ENCODE assay signal across 21 cellular contexts in the genomic region with DNA sequence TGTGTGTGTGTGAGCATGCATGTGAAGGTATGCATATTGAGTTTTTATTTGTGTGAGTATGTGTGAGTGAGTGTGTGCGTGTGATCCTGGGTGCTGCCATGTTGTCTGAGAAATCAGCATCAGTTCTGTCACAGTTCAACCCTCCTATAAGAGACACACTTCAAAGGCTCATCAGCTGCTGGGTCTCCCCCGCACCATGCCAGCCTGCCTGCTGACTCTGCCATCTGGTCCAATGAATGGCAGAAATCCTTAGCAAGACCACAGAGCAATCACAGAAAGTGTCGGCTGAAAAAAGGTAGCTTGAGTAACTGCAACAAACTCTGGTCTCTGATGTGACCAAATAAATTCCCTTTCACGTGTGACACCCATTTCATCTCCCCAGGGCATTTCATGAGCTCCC.
"Had no signal": no experiment of that assay in that cellular context is flagged by ENCODE, and none has a peak within 500 bp of the region (broad histone marks: within the 10 kb centered on the region; RNA-seq: fewer than 3 reads in every experiment).

No MANE protein-coding gene starts in this region.

- H3K9me3 ChIP-seq: esophagus squamous epithelium, prostate gland, right atrium auricular region, stomach, thyroid gland, vagina had no signal

- H3K4me3 ChIP-seq: esophagus squamous epithelium, lung, prostate gland, right atrium auricular region, stomach, thyroid gland, vagina had no signal

- ATAC-seq: effector memory CD8-positive, alpha-beta T cell; left lobe of liver; stimulated activated effector memory CD8-positive, alpha-beta T cell treated with anti-CD3 and anti-CD28 coated beads, Interleukin-12 subunit alpha, Interleukin-12 subunit beta, amount 100 ng/mL, for 72 hours had no signal

- H3K4me1 ChIP-seq: esophagus squamous epithelium, parathyroid adenoma, prostate gland, right atrium auricular region, stomach, vagina had no signal

- H3K27ac ChIP-seq: esophagus squamous epithelium, parathyroid adenoma, prostate gland, right atrium auricular region, stomach, thyroid gland, vagina had no signal

- DNase-seq: cortex of kidney; effector memory CD8-positive, alpha-beta T cell; erythroblast; esophagus squamous epithelium; foreskin melanocyte; head of caudate nucleus; natural killer cell; occipital lobe; stimulated activated CD4-positive, alpha-beta T cell treated with anti-CD3 and anti-CD28 coated beads, Interleukin-2, amount 100 ng/mL, for 24 hours; stimulated activated CD4-positive, alpha-beta T cell treated with anti-CD3 and anti-CD28 coated beads, Interleukin-4, amount 100 ng/mL, for 24 hours; stimulated activated naive CD4-positive, alpha-beta T cell treated with Interleukin-2 at 50 U/mL for 16 hours; stomach; thyroid gland; trophoblast cell had no signal

- H3K36me3 ChIP-seq: esophagus squamous epithelium, prostate gland, right atrium auricular region, stomach, thyroid gland, vagina had no signal

- H3K27me3 ChIP-seq: esophagus squamous epithelium, right atrium auricular region, stomach, thyroid gland, vagina had no signal

- H3K9ac ChIP-seq: parathyroid adenoma had no signal

- H3K79me2 ChIP-seq: parathyroid adenoma had no signal

- H2AFZ ChIP-seq: parathyroid adenoma had no signal
